Comparison of ENCODE assay signal across 17 cellular contexts in genomic region chr11:1444823-1445422, GRCh38. TPM values are rescaled to one million over a fixed set of nuclear protein-coding genes. Genes with fewer than 3 reads are reported as not detected.
DNase-seq lines count a peak whose midpoint lies in the region; ATAC-seq, FAIRE-seq and TF ChIP-seq lines count a peak whose summit lies in the region.
"Had no signal": no experiment of that assay in that cellular context is flagged by ENCODE, and none has a peak within 500 bp of the region (broad histone marks: within the 10 kb centered on the region; RNA-seq: fewer than 3 reads in every experiment).

No MANE protein-coding gene starts in this region.

- ATAC-seq in GM21381 (IDR thresholded peaks at IDR 0.05; ENCODE audit: unreplicated experiment) = no peak

- TF ChIP-seq CTCF in GM13977 (IDR thresholded peaks at IDR 0.05; ENCODE audit: extremely low read depth, insufficient read depth, missing control alignments) (no peak), WERI-Rb-1 (IDR thresholded peaks at IDR 0.05; ENCODE audit: low read depth, low read length) (no peak), mesothelial cell of epicardium (IDR thresholded peaks at IDR 0.05; ENCODE audit: unreplicated experiment) (no peak), kidney (IDR thresholded peaks at IDR 0.05; ENCODE audit: borderline replicate concordance, extremely low read depth, insufficient read depth) (no peak)

- H3K27me3 ChIP-seq in WERI-Rb-1 (ENCODE audit: insufficient read depth, low read depth, severe bottlenecking) = no peaks in the 10 kb centered on the region
- H3K27me3 ChIP-seq: BLaER1 had no signal

- H3K4me3 Mint-ChIP-seq in mesothelial cell of epicardium = no peak overlapping the region
- H3K4me3 Mint-ChIP-seq: CD14-positive monocyte; CD4-positive, alpha-beta memory T cell; H9 had no signal

- intact Hi-C loops in kidney (cut with DNase I) = no loop called here

- DNase-seq in 8988T = peak; percentile 75
- DNase-seq in GM13977 (ENCODE audit: low spot score) = peak; percentile 60
- peak; percentile 85 for DNase-seq in WERI-Rb-1
- no peak for DNase-seq in mesothelial cell of epicardium (ENCODE audit: low spot score in 2 of 2, unreplicated experiment in 2 of 2)
- no peak for DNase-seq in NCI-H2081 treated with DMSO at 0.1 percent for 48 hours (lab: John Stamatoyannopoulos, UW)
- no peak for DNase-seq in kidney
- DNase-seq in frontal cortex (ENCODE audit: low spot score in 2 of 2) = no peak
- DNase-seq: CD4-positive, alpha-beta memory T cell; DMS 273 treated with DMSO at 0.1 percent for 48 hours; GOT3; H9 had no signal

- H3K9ac ChIP-seq in kidney (ENCODE audit: low read length in 2 of 2) = no peak overlapping the region
- H3K9ac ChIP-seq: BLaER1, KMS-11 had no signal

- no peaks in the 10 kb centered on the region for H3K36me3 Mint-ChIP-seq in mesothelial cell of epicardium
- H3K36me3 Mint-ChIP-seq: CD14-positive monocyte; CD4-positive, alpha-beta memory T cell had no signal

- H3K4me1 ChIP-seq in kidney (ENCODE audit: control insufficient read depth in 1 of 2, insufficient read depth in 1 of 2, low read depth in 1 of 2, low read length in 2 of 2) = no peaks in the 10 kb centered on the region

- no peaks in the 10 kb centered on the region for H3K9me3 Mint-ChIP-seq in mesothelial cell of epicardium
- H3K9me3 Mint-ChIP-seq: CD14-positive monocyte; CD4-positive, alpha-beta memory T cell; H9 had no signal

- H3K4me3 ChIP-seq in WERI-Rb-1 (ENCODE audit: low read depth, low read length) (no peak overlapping the region), kidney (ENCODE audit: low read length in 2 of 2) (no peak overlapping the region)
- H3K4me3 ChIP-seq: BLaER1 had no signal

- FAIRE-seq in kidney (lab: Jason Lieb, UNC) (no peak), frontal cortex (lab: Jason Lieb, UNC) (no peak)
- FAIRE-seq: G401.6 had no signal

- H3K36me3 ChIP-seq in WERI-Rb-1 (peaks cover 50% of the 10 kb centered on the region), kidney (ENCODE audit: control insufficient read depth in 1 of 2, insufficient read depth in 2 of 2, low read length in 2 of 2) (no peaks in the 10 kb centered on the region)
- H3K36me3 ChIP-seq: BLaER1 had no signal

- peaks cover 2% of the 10 kb centered on the region for H3K4me1 Mint-ChIP-seq in mesothelial cell of epicardium
- H3K4me1 Mint-ChIP-seq: CD14-positive monocyte; CD4-positive, alpha-beta memory T cell had no signal

- no peaks in the 10 kb centered on the region for H3K27me3 Mint-ChIP-seq in mesothelial cell of epicardium (ENCODE audit: low read depth)

- peak overlapping the region; percentile 92 for H3K27ac ChIP-seq in WERI-Rb-1
- H3K27ac ChIP-seq in kidney (ENCODE audit: low read depth in 2 of 2, low read length in 2 of 2) = no peak overlapping the region
- H3K27ac ChIP-seq: 22Rv1, BLaER1, KMS-11 had no signal

- peak overlapping the region; percentile 30 for H3K27ac Mint-ChIP-seq in mesothelial cell of epicardium
- H3K27ac Mint-ChIP-seq: CD14-positive monocyte; CD4-positive, alpha-beta memory T cell; H9 had no signal

- in situ Hi-C loops in GM13977 (cut with MboI; ENCODE audit: low pct_unique_long_range_greater_than_20kb, low sequenced_read_pairs, unreplicated experiment) = no loop called here

- H3K9me3 ChIP-seq in WERI-Rb-1 (ENCODE audit: severe bottlenecking) (no peaks in the 10 kb centered on the region), kidney (ENCODE audit: control insufficient read depth in 1 of 2, low read length in 2 of 2) (no peaks in the 10 kb centered on the region)
- H3K9me3 ChIP-seq: BLaER1 had no signal

RNA-seq across cellular contexts. Expression of gene MOB2, which starts 41.7 kb away (rescaled TPM):
- total RNA-seq in mesothelial cell of epicardium = 27.6 to 31.3 TPM (median 28.1 TPM) in 3 replicates
- 51.7 TPM for total RNA-seq in kidney
- 50.7 TPM for polyA plus RNA-seq in kidney (ENCODE audit: insufficient read depth, low read depth, low replicate concordance)
- total RNA-seq in frontal cortex = 15.1 TPM

RNA-seq across cellular contexts. Expression of gene BRSK2, which starts 55.2 kb away (rescaled TPM):
- total RNA-seq in mesothelial cell of epicardium (4.6 to 6.8 TPM (median 4.9 TPM) in 3 replicates), kidney (1.2 TPM), frontal cortex (35.9 TPM)
- 0.43 TPM for polyA plus RNA-seq in kidney (ENCODE audit: insufficient read depth, low read depth, low replicate concordance)
- polyA plus RNA-seq: CD14-positive monocyte had no signal

Comparison
In these comparisons a context has a peak if more than half of its experiments do, and no peak if none do; other contexts are left out.
1. DNase-seq: peak in 8988T (single experiment), GM13977 (single experiment) and WERI-Rb-1 (single experiment); none in mesothelial cell of epicardium (0 of 2), NCI-H2081 treated with DMSO at 0.1 percent for 48 hours (single experiment), kidney (single experiment) and frontal cortex (0 of 2).